ENCODE assay signal across 22 cellular contexts in the genomic region with DNA sequence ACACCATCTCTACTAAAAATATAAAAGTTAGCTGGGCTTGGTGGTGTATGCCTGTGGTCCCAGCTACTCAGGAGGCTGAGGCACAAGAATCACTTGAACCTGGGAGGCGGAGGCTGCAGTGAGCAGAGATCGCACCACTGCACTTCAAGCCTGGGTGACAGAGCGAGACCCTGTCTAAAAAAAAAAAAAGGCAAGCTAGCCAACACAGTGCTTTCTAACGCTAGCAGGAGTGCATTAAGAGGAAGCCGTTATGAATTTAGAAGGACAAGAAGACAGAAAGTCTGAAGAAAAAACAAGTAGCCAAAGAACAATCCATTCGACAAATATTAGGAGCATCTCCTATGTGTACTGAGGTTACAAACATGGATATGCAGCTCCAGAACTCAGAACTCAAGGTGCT. TPM values are rescaled to one million over a fixed set of nuclear protein-coding genes. Genes with fewer than 3 reads are reported as not detected.
A peak's percentile ranks its signal among the peaks of the same experiment; 100 is the strongest.
DNase-seq lines count a peak whose midpoint lies in the region; ATAC-seq and TF ChIP-seq lines count a peak whose summit lies in the region.
"Had no signal": no experiment of that assay in that cellular context is flagged by ENCODE, and none has a peak within 500 bp of the region (broad histone marks: within the 10 kb centered on the region; RNA-seq: fewer than 3 reads in every experiment).

No MANE protein-coding gene starts in this region.

- H3K79me2 ChIP-seq in neural progenitor cell (ENCODE audit: low read depth): no peaks in the 10 kb centered on the region

- H3K27ac Mint-ChIP-seq in activated CD8-positive, alpha-beta memory T cell treated with anti-CD3 and anti-CD28 coated beads, Interleukin-2, amount 10 ng/mL, durations not matched to agents 7 days and 5 days: peak overlapping the region; percentile 92
- peak overlapping the region; percentile 97 for H3K27ac Mint-ChIP-seq in activated T-helper 17 cell treated with anti-CD3 and anti-CD28 coated beads, Interleukin-2, amount 50 U/mL, for 72 hours
- H3K27ac Mint-ChIP-seq in stimulated activated effector memory CD8-positive, alpha-beta T cell treated with anti-CD3 and anti-CD28 coated beads, Interleukin-12 subunit alpha, Interleukin-12 subunit beta, amount 100 ng/mL, for 72 hours: peak overlapping the region; percentile 98
- H3K27ac Mint-ChIP-seq in neural progenitor cell: no peak overlapping the region
- H3K27ac Mint-ChIP-seq: mesothelial cell of epicardium, nephron progenitor cell had no signal

- H3F3A ChIP-seq in neural progenitor cell (ENCODE audit: low read depth): no peaks in the 10 kb centered on the region

- no peaks in the 10 kb centered on the region for H3K27me3 Mint-ChIP-seq in activated CD8-positive, alpha-beta memory T cell treated with anti-CD3 and anti-CD28 coated beads, Interleukin-2, amount 10 ng/mL, durations not matched to agents 7 days and 5 days
- H3K27me3 Mint-ChIP-seq in activated T-helper 17 cell treated with anti-CD3 and anti-CD28 coated beads, Interleukin-2, amount 50 U/mL, for 72 hours: no peaks in the 10 kb centered on the region
- H3K27me3 Mint-ChIP-seq in neural progenitor cell (ENCODE audit: insufficient read depth, low read depth): peaks cover 17% of the 10 kb centered on the region
- H3K27me3 Mint-ChIP-seq: activated CD4-positive, alpha-beta T cell treated with anti-CD3 and anti-CD28 coated beads, Interleukin-2, amount 10 ng/mL, durations not matched to agents 7 days and 5 days had no signal

- no peaks in the 10 kb centered on the region for H3K9me3 ChIP-seq in neural progenitor cell (ENCODE audit: low read depth)
- H3K9me3 ChIP-seq: tibial artery had no signal

- DNase-seq in activated CD8-positive, alpha-beta memory T cell treated with anti-CD3 and anti-CD28 coated beads, Interleukin-2, amount 10 ng/mL, durations not matched to agents 7 days and 5 days: no peak
- DNase-seq in activated CD8-positive, alpha-beta memory T cell treated with anti-CD3 and anti-CD28 coated beads, Interleukin-2, amount 50 U/mL, for 4 hours: no peak
- DNase-seq in stimulated activated effector memory CD8-positive, alpha-beta T cell treated with anti-CD3 and anti-CD28 coated beads, Interleukin-12 subunit alpha, Interleukin-12 subunit beta, amount 100 ng/mL, for 72 hours (ENCODE audit: low spot score in 2 of 2): no peak
- no peak for DNase-seq in neural progenitor cell (ENCODE audit: low spot score)
- DNase-seq: activated CD4-positive, alpha-beta T cell treated with anti-CD3 and anti-CD28 coated beads, Interleukin-2, amount 10 ng/mL, durations not matched to agents 7 days and 5 days; activated naive CD4-positive, alpha-beta T cell treated with anti-CD3 and anti-CD28 coated beads, Interleukin-2, amount 50 U/mL, for 16 hours; C1 segment of cervical spinal cord; effector CD8-positive, alpha-beta T cell; GDM1; NCI-H1417; NCI-H69; nephron progenitor cell; tibial artery had no signal

- no peaks in the 10 kb centered on the region for H4K20me1 ChIP-seq in neural progenitor cell (ENCODE audit: low read depth)

- H3K36me3 Mint-ChIP-seq in activated CD8-positive, alpha-beta memory T cell treated with anti-CD3 and anti-CD28 coated beads, Interleukin-2, amount 10 ng/mL, durations not matched to agents 7 days and 5 days: peaks cover 2% of the 10 kb centered on the region
- peaks cover 6% of the 10 kb centered on the region for H3K36me3 Mint-ChIP-seq in activated T-helper 17 cell treated with anti-CD3 and anti-CD28 coated beads, Interleukin-2, amount 50 U/mL, for 72 hours (ENCODE audit: low read depth)
- peaks cover 38% of the 10 kb centered on the region for H3K36me3 Mint-ChIP-seq in stimulated activated effector memory CD8-positive, alpha-beta T cell treated with anti-CD3 and anti-CD28 coated beads, Interleukin-12 subunit alpha, Interleukin-12 subunit beta, amount 100 ng/mL, for 72 hours
- H3K36me3 Mint-ChIP-seq in neural progenitor cell: no peaks in the 10 kb centered on the region
- H3K36me3 Mint-ChIP-seq: mesothelial cell of epicardium had no signal

- no peaks in the 10 kb centered on the region for H3K9me3 Mint-ChIP-seq in activated CD8-positive, alpha-beta memory T cell treated with anti-CD3 and anti-CD28 coated beads, Interleukin-2, amount 10 ng/mL, durations not matched to agents 7 days and 5 days (ENCODE audit: low read depth)
- H3K9me3 Mint-ChIP-seq in activated T-helper 17 cell treated with anti-CD3 and anti-CD28 coated beads, Interleukin-2, amount 50 U/mL, for 72 hours: no peaks in the 10 kb centered on the region
- H3K9me3 Mint-ChIP-seq in stimulated activated effector memory CD8-positive, alpha-beta T cell treated with anti-CD3 and anti-CD28 coated beads, Interleukin-12 subunit alpha, Interleukin-12 subunit beta, amount 100 ng/mL, for 72 hours: no peaks in the 10 kb centered on the region
- H3K9me3 Mint-ChIP-seq in neural progenitor cell: no peaks in the 10 kb centered on the region
- H3K9me3 Mint-ChIP-seq: activated CD4-positive, alpha-beta T cell treated with anti-CD3 and anti-CD28 coated beads, Interleukin-2, amount 10 ng/mL, durations not matched to agents 7 days and 5 days; mesothelial cell of epicardium; nephron progenitor cell had no signal

- no peak for TF ChIP-seq CTCF in neural progenitor cell (IDR thresholded peaks at IDR 0.05)

- no peaks in the 10 kb centered on the region for H3K27me3 ChIP-seq in neural progenitor cell
- H3K27me3 ChIP-seq: tibial artery had no signal

- ATAC-seq in activated CD8-positive, alpha-beta memory T cell treated with anti-CD3 and anti-CD28 coated beads, Interleukin-2, amount 10 ng/mL, durations not matched to agents 7 days and 5 days: no peak
- ATAC-seq in GM21529 (IDR thresholded peaks at IDR 0.05; ENCODE audit: unreplicated experiment) (peak; percentile 12), GM21381 (IDR thresholded peaks at IDR 0.05; ENCODE audit: unreplicated experiment) (no peak), GM21367 (IDR thresholded peaks at IDR 0.05; ENCODE audit: unreplicated experiment) (no peak)
- ATAC-seq in activated T-helper 17 cell treated with anti-CD3 and anti-CD28 coated beads, Interleukin-2, amount 50 U/mL, for 72 hours (replicated peaks): no peak
- no peak for ATAC-seq in stimulated activated effector memory CD8-positive, alpha-beta T cell treated with anti-CD3 and anti-CD28 coated beads, Interleukin-12 subunit alpha, Interleukin-12 subunit beta, amount 100 ng/mL, for 72 hours
- ATAC-seq: HCT116, HepG2, left lobe of liver, sciatic nerve had no signal

- no peak overlapping the region for H3K9ac ChIP-seq in neural progenitor cell

- no peak overlapping the region for H3K27ac ChIP-seq in neural progenitor cell
- H3K27ac ChIP-seq: tibial artery had no signal

- H3K4me2 ChIP-seq in neural progenitor cell: no peak overlapping the region

- CTCF ChIA-PET in activated CD8-positive, alpha-beta memory T cell treated with anti-CD3 and anti-CD28 coated beads, Interleukin-2, amount 10 ng/mL, durations not matched to agents 7 days and 5 days (lab: Charles Lee): interaction anchor here (0.8 to 2.1 kb wide), 5 partner anchors 10 to 28 kb away, joined by 3 to 12 read pairs (median 5); no protein-coding TSS in a partner anchor

- H3K4me3 Mint-ChIP-seq in activated CD8-positive, alpha-beta memory T cell treated with anti-CD3 and anti-CD28 coated beads, Interleukin-2, amount 10 ng/mL, durations not matched to agents 7 days and 5 days: no peak overlapping the region
- peak overlapping the region; percentile 79 for H3K4me3 Mint-ChIP-seq in activated T-helper 17 cell treated with anti-CD3 and anti-CD28 coated beads, Interleukin-2, amount 50 U/mL, for 72 hours
- H3K4me3 Mint-ChIP-seq in stimulated activated effector memory CD8-positive, alpha-beta T cell treated with anti-CD3 and anti-CD28 coated beads, Interleukin-12 subunit alpha, Interleukin-12 subunit beta, amount 100 ng/mL, for 72 hours: peak overlapping the region; percentile 69
- H3K4me3 Mint-ChIP-seq in neural progenitor cell: no peak overlapping the region
- H3K4me3 Mint-ChIP-seq: activated CD4-positive, alpha-beta T cell treated with anti-CD3 and anti-CD28 coated beads, Interleukin-2, amount 10 ng/mL, durations not matched to agents 7 days and 5 days; mesothelial cell of epicardium; nephron progenitor cell had no signal

- peaks cover 86% of the 10 kb centered on the region for H3K4me1 Mint-ChIP-seq in activated CD8-positive, alpha-beta memory T cell treated with anti-CD3 and anti-CD28 coated beads, Interleukin-2, amount 10 ng/mL, durations not matched to agents 7 days and 5 days
- H3K4me1 Mint-ChIP-seq in activated T-helper 17 cell treated with anti-CD3 and anti-CD28 coated beads, Interleukin-2, amount 50 U/mL, for 72 hours: peaks cover 26% of the 10 kb centered on the region
- H3K4me1 Mint-ChIP-seq in stimulated activated effector memory CD8-positive, alpha-beta T cell treated with anti-CD3 and anti-CD28 coated beads, Interleukin-12 subunit alpha, Interleukin-12 subunit beta, amount 100 ng/mL, for 72 hours: peaks cover 73% of the 10 kb centered on the region
- peaks cover 6% of the 10 kb centered on the region for H3K4me1 Mint-ChIP-seq in neural progenitor cell

- H3K4me1 ChIP-seq in neural progenitor cell: no peaks in the 10 kb centered on the region
- H3K4me1 ChIP-seq: tibial artery had no signal

- no peak overlapping the region for H2AFZ ChIP-seq in neural progenitor cell (replicated peaks)

- H3K36me3 ChIP-seq in neural progenitor cell: no peaks in the 10 kb centered on the region
- H3K36me3 ChIP-seq: tibial artery had no signal

- no peak overlapping the region for H3K4me3 ChIP-seq in neural progenitor cell
- H3K4me3 ChIP-seq: tibial artery had no signal

RNA-seq across cellular contexts. Expression of a gene that starts 28.6 kb away (rescaled TPM):
- total RNA-seq in activated CD8-positive, alpha-beta memory T cell treated with anti-CD3 and anti-CD28 coated beads, Interleukin-2, amount 10 ng/mL, durations not matched to agents 7 days and 5 days: 100 to 1,000 TPM; 281 to 491 TPM
- 100 to 1,000 TPM; 217 to 527 TPM for total RNA-seq in activated T-helper 17 cell treated with anti-CD3 and anti-CD28 coated beads, Interleukin-2, amount 50 U/mL, for 72 hours
- total RNA-seq in neural progenitor cell (ENCODE audit: low replicate concordance): 0.34 and 0.50 TPM in 2 replicates

Comparison
In these comparisons a context has a peak if more than half of its experiments do, and no peak if none do; other contexts are left out.
1. H3K4me3 Mint-ChIP-seq: peak in activated T-helper 17 cell treated with anti-CD3 and anti-CD28 coated beads, Interleukin-2, amount 50 U/mL, for 72 hours (single experiment) and stimulated activated effector memory CD8-positive, alpha-beta T cell treated with anti-CD3 and anti-CD28 coated beads, Interleukin-12 subunit alpha, Interleukin-12 subunit beta, amount 100 ng/mL, for 72 hours (single experiment); none in activated CD8-positive, alpha-beta memory T cell treated with anti-CD3 and anti-CD28 coated beads, Interleukin-2, amount 10 ng/mL, durations not matched to agents 7 days and 5 days (single experiment) and neural progenitor cell (single experiment).
2. RNA of a gene that starts 28.6 kb away (total RNA-seq): 217 to 527 TPM in activated T-helper 17 cell treated with anti-CD3 and anti-CD28 coated beads, Interleukin-2, amount 50 U/mL, for 72 hours and 281 to 491 TPM in activated CD8-positive, alpha-beta memory T cell treated with anti-CD3 and anti-CD28 coated beads, Interleukin-2, amount 10 ng/mL, durations not matched to agents 7 days and 5 days; 0.34 to 0.50 TPM in neural progenitor cell; every median in the first group is over 100 times any median in the second.